10 cellular contexts compared by ENCODE assay signal in the genomic region with DNA sequence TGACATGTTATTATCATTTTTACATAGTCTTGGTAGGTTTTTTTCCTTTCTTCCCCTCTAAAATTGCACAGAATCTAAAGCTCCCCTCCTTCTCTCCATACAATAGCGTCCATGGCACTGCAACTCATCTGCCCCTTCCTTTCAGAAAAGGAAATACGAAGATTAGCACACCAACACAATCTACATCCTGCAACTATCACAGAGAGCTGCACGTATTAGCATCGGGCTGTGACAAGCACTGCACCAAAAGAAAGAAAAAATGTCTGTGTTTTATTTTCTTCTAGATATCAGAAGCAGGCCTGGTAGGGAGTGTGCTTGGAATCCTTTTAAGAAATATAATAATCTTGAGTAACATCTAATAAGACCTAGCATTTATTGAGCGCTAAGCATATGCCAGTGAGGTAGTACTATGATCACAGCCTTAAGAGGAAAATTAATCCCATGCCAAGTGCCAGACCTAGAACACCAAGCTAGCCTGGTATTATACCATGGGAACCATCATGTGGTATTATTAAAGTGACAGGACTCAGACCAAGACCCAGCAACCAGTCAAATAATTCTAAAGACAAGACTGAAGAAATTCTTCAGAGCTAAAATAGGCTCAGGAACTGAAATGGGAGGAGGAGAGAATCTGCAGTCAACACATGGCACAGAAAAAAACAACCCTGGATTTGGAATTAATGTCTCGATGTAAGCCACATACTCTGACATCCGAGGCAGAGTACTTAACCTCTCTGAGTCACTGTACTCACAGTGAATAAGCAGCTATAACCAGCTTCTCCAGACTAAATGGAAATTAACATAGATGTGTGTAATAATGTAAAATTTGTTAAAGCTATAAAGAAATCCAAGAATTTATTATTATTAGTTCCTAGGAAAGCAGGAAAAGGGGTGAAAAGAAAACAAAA.
DNase-seq lines count a peak whose midpoint lies in the region; ATAC-seq, FAIRE-seq and TF ChIP-seq lines count a peak whose summit lies in the region.
"Had no signal": no experiment of that assay in that cellular context is flagged by ENCODE, and none has a peak within 500 bp of the region (broad histone marks: within the 10 kb centered on the region; RNA-seq: fewer than 3 reads in every experiment).

No MANE protein-coding gene starts in this region.

- H3K4ac ChIP-seq in IMR-90 (ENCODE audit: low read depth, low read length): no peak overlapping the region

- H3K4me2 ChIP-seq in IMR-90 (ENCODE audit: low read depth, low read length): no peak overlapping the region

- TF ChIP-seq RAD21 in IMR-90 (IDR thresholded peaks at IDR 0.05; ENCODE audit: low read length): no peak

- BruUV-seq in IMR-90 (replicated peaks; lab: Mats Ljungman, UMichigan): no TSS peak

- intact Hi-C loops in IMR-90 (cut with micrococcal nuclease): no loop called here
- intact Hi-C loops in dorsolateral prefrontal cortex (cut with DNase I): no loop called here

- no peak overlapping the region for H3K56ac ChIP-seq in IMR-90 (ENCODE audit: extremely low read depth, insufficient read depth, low read length)

- H3K27ac ChIP-seq in IMR-90 (ENCODE audit: insufficient read depth, low read length): no peak overlapping the region
- H3K27ac ChIP-seq in dorsolateral prefrontal cortex: peak overlapping the region in 20 of 59 donors; percentile 1 to 67 (median 32)
- H3K27ac ChIP-seq: pancreas had no signal

- H3K23ac ChIP-seq in IMR-90 (ENCODE audit: low read depth, low read length): no peak overlapping the region

- DNase-seq in Caki2 (ENCODE audit: low read depth) (peak; percentile 14), IMR-90 (peak; percentile 39), kidney glomerular epithelial cell (lab: John Stamatoyannopoulos, UW) (peak; percentile 25), H54 (ENCODE audit: insufficient read length, low spot score) (no peak), medulla oblongata (ENCODE audit: extremely low spot score) (no peak), dorsolateral prefrontal cortex (no peak)
- DNase-seq in activated naive CD8-positive, alpha-beta T cell treated with anti-CD3 and anti-CD28 coated beads, Interleukin-2, amount 50 U/mL, for 24 hours: no peak
- DNase-seq: aorta, pancreas had no signal

- H3K4me1 Mint-ChIP-seq in activated naive CD8-positive, alpha-beta T cell treated with anti-CD3 and anti-CD28 coated beads, Interleukin-2, amount 50 U/mL, for 24 hours: peaks cover 85% of the 10 kb centered on the region

- no CpG with 5 or more reads among the region's 7 CpGs for WGBS in IMR-90 (ENCODE audit: extremely low coverage in 2 of 2, insufficient read length in 1 of 2), 2 experiments

- no peak overlapping the region for H2AFZ ChIP-seq in IMR-90 (replicated peaks; ENCODE audit: low read length, poor library complexity)

- H2AK9ac ChIP-seq in IMR-90 (replicated peaks; ENCODE audit: low read depth, low read length, poor library complexity): no peak overlapping the region

- H3K36me3 Mint-ChIP-seq in activated naive CD8-positive, alpha-beta T cell treated with anti-CD3 and anti-CD28 coated beads, Interleukin-2, amount 50 U/mL, for 24 hours (ENCODE audit: low read depth): peaks cover 2% of the 10 kb centered on the region

- no peaks in the 10 kb centered on the region for H3K36me3 ChIP-seq in IMR-90 (ENCODE audit: control insufficient read depth, insufficient read depth, low read length)
- H3K36me3 ChIP-seq: pancreas had no signal

- no peak overlapping the region for H2AK5ac ChIP-seq in IMR-90 (ENCODE audit: low read depth, low read length)

- in situ Hi-C loops in Caki2 (cut with HindIII; ENCODE audit: low pct_unique_long_range_greater_than_20kb, low sequenced_read_pairs) (no loop called here), IMR-90 (cut with MboI; ENCODE audit: low sequenced_read_pairs) (no loop called here)

- peak overlapping the region; percentile 61 for H3K27ac Mint-ChIP-seq in activated naive CD8-positive, alpha-beta T cell treated with anti-CD3 and anti-CD28 coated beads, Interleukin-2, amount 50 U/mL, for 24 hours

- H3K4me3 ChIP-seq in IMR-90 (ENCODE audit: insufficient read depth, low read depth, low read length) (no peak overlapping the region), dorsolateral prefrontal cortex (peak overlapping the region in 3 of 59 donors; percentile 7 to 13 (median 12))
- H3K4me3 ChIP-seq: pancreas had no signal

- dilution Hi-C loops in IMR-90 (cut with HindIII; ENCODE audit: low sequenced_read_pairs, unreplicated experiment): no loop called here

- no peak overlapping the region for H3K9ac ChIP-seq in IMR-90 (ENCODE audit: low read depth, low read length)

- H4K20me1 ChIP-seq in IMR-90 (ENCODE audit: insufficient read depth, low read length): no peaks in the 10 kb centered on the region

- no peak overlapping the region for H4K5ac ChIP-seq in IMR-90 (ENCODE audit: low read depth, low read length)

- H2BK15ac ChIP-seq in IMR-90 (ENCODE audit: low read depth, low read length): no peak overlapping the region

- POLR2A ChIA-PET in IMR-90 (lab: Charles Lee; ENCODE audit: unreplicated experiment): no interaction called here

- CTCF ChIA-PET in IMR-90 (lab: Yijun Ruan, JAX): interaction anchor here (0.5 kb wide), 1 partner anchor 329 kb away, joined by 3 read pairs; no protein-coding TSS in a partner anchor

- FAIRE-seq in H54 (lab: Jason Lieb, UNC): no peak
- FAIRE-seq: pancreas had no signal

- H3K9me3 ChIP-seq in IMR-90 (ENCODE audit: control insufficient read depth, insufficient read depth, low read length): no peaks in the 10 kb centered on the region
- H3K9me3 ChIP-seq: pancreas had no signal

- H4K8ac ChIP-seq in IMR-90 (ENCODE audit: low read depth in 2 of 2, low read length in 2 of 2): no peak overlapping the region

- no peak overlapping the region for H3K14ac ChIP-seq in IMR-90 (replicated peaks; ENCODE audit: low read depth, low read length)

- no peak overlapping the region for H3K18ac ChIP-seq in IMR-90 (ENCODE audit: low read depth, low read length)

- H3K4me3 Mint-ChIP-seq in activated naive CD8-positive, alpha-beta T cell treated with anti-CD3 and anti-CD28 coated beads, Interleukin-2, amount 50 U/mL, for 24 hours: peak overlapping the region; percentile 62

- no peaks in the 10 kb centered on the region for H3K79me1 ChIP-seq in IMR-90 (ENCODE audit: low read depth in 1 of 2, low read length in 2 of 2)

- TF ChIP-seq POLR2A in IMR-90 (IDR thresholded peaks at IDR 0.05; ENCODE audit: low read depth, low read length) (no peak), H54 (IDR thresholded peaks at IDR 0.05; ENCODE audit: low read depth, low read length) (no peak)

- H4K91ac ChIP-seq in IMR-90 (ENCODE audit: insufficient read depth, low read depth, low read length): no peak overlapping the region

- no peak overlapping the region for H2BK20ac ChIP-seq in IMR-90 (ENCODE audit: low read depth, low read length)

- H3K9me1 ChIP-seq in IMR-90 (ENCODE audit: insufficient read depth, low read length): peaks cover 3% of the 10 kb centered on the region; the same call in 1 of the 2 replicates

- no peak overlapping the region for H2BK5ac ChIP-seq in IMR-90 (ENCODE audit: low read depth, low read length, poor library complexity, severe bottlenecking)

- H3K9me3 Mint-ChIP-seq in activated naive CD8-positive, alpha-beta T cell treated with anti-CD3 and anti-CD28 coated beads, Interleukin-2, amount 50 U/mL, for 24 hours: no peaks in the 10 kb centered on the region

- H2BK120ac ChIP-seq in IMR-90 (ENCODE audit: low read depth, low read length): no peak overlapping the region

- TF ChIP-seq CTCF in IMR-90 (conservative IDR thresholded peaks at IDR 0.05; ENCODE audit: low read depth, low read length) (no peak), dorsolateral prefrontal cortex (IDR thresholded peaks at IDR 0.05 in 54 of 56, conservative IDR thresholded peaks at IDR 0.05 in 2 of 56; ENCODE audit: low read depth in 1 of 56, partially characterized antibody in 56 of 56) (no peak)

- peaks cover 5% of the 10 kb centered on the region; the same call in 1 of the 2 replicates for H3K4me1 ChIP-seq in IMR-90 (ENCODE audit: control insufficient read depth, insufficient read depth, low read length)
- H3K4me1 ChIP-seq: pancreas had no signal

- H3K27me3 ChIP-seq in IMR-90 (ENCODE audit: control insufficient read depth, insufficient read depth, low read length): no peaks in the 10 kb centered on the region
- no peaks in the 10 kb centered on the region for H3K27me3 ChIP-seq in dorsolateral prefrontal cortex
- H3K27me3 ChIP-seq: pancreas had no signal

- H3K27me3 Mint-ChIP-seq in activated naive CD8-positive, alpha-beta T cell treated with anti-CD3 and anti-CD28 coated beads, Interleukin-2, amount 50 U/mL, for 24 hours: no peaks in the 10 kb centered on the region

- ATAC-seq in IMR-90 (ENCODE audit: low read depth) (peak; percentile 63; the same call in 1 of the 2 replicates), HG03039 (IDR thresholded peaks at IDR 0.05; ENCODE audit: unreplicated experiment) (no peak)
- ATAC-seq in activated naive CD8-positive, alpha-beta T cell treated with anti-CD3 and anti-CD28 coated beads, Interleukin-2, amount 50 U/mL, for 24 hours: peak; percentile 83
- ATAC-seq: pancreas had no signal

TF ChIP-seq in IMR-90, 13 proteins besides CTCF, POLR2A, EP300 and RAD21 (continues in another document):
- TF ChIP-seq USF2 (IDR thresholded peaks at IDR 0.05; ENCODE audit: low read depth, low read length) (no peak), RCOR1 (IDR thresholded peaks at IDR 0.05; ENCODE audit: insufficient replicate concordance, low read length) (no peak), SMC3 (IDR thresholded peaks at IDR 0.05; ENCODE audit: low read depth, low read length) (no peak), CEBPB (IDR thresholded peaks at IDR 0.05; ENCODE audit: low read depth, low read length) (no peak), RFX5 (IDR thresholded peaks at IDR 0.05; ENCODE audit: low read depth, low read length) (no peak), BHLHE40 (IDR thresholded peaks at IDR 0.05; ENCODE audit: low read depth, low read length) (no peak), MAZ (IDR thresholded peaks at IDR 0.05; ENCODE audit: borderline replicate concordance, low read depth, low read length) (no peak), MAFK (IDR thresholded peaks at IDR 0.05; ENCODE audit: low read depth, low read length) (no peak), MXI1 (IDR thresholded peaks at IDR 0.05; ENCODE audit: borderline replicate concordance, low read depth, low read length) (no peak), NFE2L2 (IDR thresholded peaks at IDR 0.05; ENCODE audit: low read depth, low read length) (no peak), FOS (IDR thresholded peaks at IDR 0.05; ENCODE audit: low read depth, low read length) (no peak)

Comparison
In these comparisons a context has a peak if more than half of its experiments do, and no peak if none do; other contexts are left out.
1. DNase-seq: peak in Caki2 (single experiment), IMR-90 (single experiment) and kidney glomerular epithelial cell (single experiment); none in activated naive CD8-positive, alpha-beta T cell treated with anti-CD3 and anti-CD28 coated beads, Interleukin-2, amount 50 U/mL, for 24 hours (single experiment), H54 (single experiment), medulla oblongata (single experiment) and dorsolateral prefrontal cortex (0 of 10).